ENCODE assay signal across 1 cellular context in genomic region chr10:132536964-132537712, GRCh38.
TF ChIP-seq lines count a peak whose summit lies in the region.

No MANE protein-coding gene starts in this region.

TF ChIP-seq in K562, 482 proteins besides CTCF, POLR2A, EP300 and RAD21 (continued from another document and continues in another):
- TF ChIP-seq TBP (optimal IDR thresholded peaks at IDR 0.05; ENCODE audit: low read depth, low read length) (peak; percentile 60), SMAD4 (CRISPR knock-in tag; conservative IDR thresholded peaks at IDR 0.05) (peak; percentile 87), ATF2 (CRISPR knock-in tag; IDR thresholded peaks at IDR 0.05) (0 out of 2 replicates have a peak, but pooled peaks have one; percentile 43), COPS2 (conservative IDR thresholded peaks at IDR 0.05) (no peak), PREB (CRISPR knock-in tag; IDR thresholded peaks at IDR 0.05) (no peak), HDAC1 (IDR thresholded peaks at IDR 0.05) (0 out of 4 replicates have a peak, but pooled peaks of 1 of the 2 experiments have one; percentile 41), ATF1 (CRISPR knock-in tag; IDR thresholded peaks at IDR 0.05) (peak; percentile 65), ATF1 (tag; IDR thresholded peaks at IDR 0.05) (peak; percentile 96), CREB3L1 (IDR thresholded peaks at IDR 0.05; ENCODE audit: borderline replicate concordance, low read depth) (peak; percentile 47; the same call in 1 of the 2 replicates), BRD9 (IDR thresholded peaks at IDR 0.05; ENCODE audit: low read depth, partially characterized antibody) (no peak), SOX6 (IDR thresholded peaks at IDR 0.05) (0 out of 2 replicates have a peak, but pooled peaks have one; percentile 8), MTA3 (IDR thresholded peaks at IDR 0.05; ENCODE audit: borderline replicate concordance) (0 out of 2 replicates have a peak, but pooled peaks have one; percentile 19), ZFX (CRISPR knock-in tag; IDR thresholded peaks at IDR 0.05) (peak; percentile 70), ZNF668 (CRISPR knock-in tag; IDR thresholded peaks at IDR 0.05) (no peak), HNRNPLL (IDR thresholded peaks at IDR 0.05; ENCODE audit: low read depth, low read length, poor library complexity, severe bottlenecking) (peak; percentile 38), MEIS2 (IDR thresholded peaks at IDR 0.05; ENCODE audit: partially characterized antibody) (peak; percentile 60), REST (CRISPR knock-in tag; IDR thresholded peaks at IDR 0.05; ENCODE audit: low read depth) (0 out of 2 replicates have a peak, but pooled peaks have one; percentile 40), RBBP5 (IDR thresholded peaks at IDR 0.05; ENCODE audit: borderline replicate concordance, insufficient read depth, low read length, poor library complexity, severe bottlenecking) (peak; percentile 45), SRF (CRISPR knock-in tag; IDR thresholded peaks at IDR 0.05) (0 out of 4 replicates have a peak, but pooled peaks of 1 of the 2 experiments have one; percentile 22), ZNF280A (IDR thresholded peaks at IDR 0.05; ENCODE audit: low read depth, partially characterized antibody) (no peak), OTX1 (CRISPR knock-in tag; IDR thresholded peaks at IDR 0.05) (no peak), KHSRP (IDR thresholded peaks at IDR 0.05) (peak; percentile 66), GATAD2B (IDR thresholded peaks at IDR 0.05; ENCODE audit: borderline replicate concordance) (peak; percentile 82), ZNF431 (CRISPR knock-in tag; IDR thresholded peaks at IDR 0.05) (peak; percentile 54; the same call in 1 of the 2 replicates), ZBTB7A (IDR thresholded peaks at IDR 0.05; ENCODE audit: borderline replicate concordance, control insufficient read depth, low read depth, low read length) (peak; percentile 59; the same call in 1 of the 2 replicates), ATF3 (IDR thresholded peaks at IDR 0.05) (peak; percentile 82), ATF3 (CRISPR knock-in tag; conservative IDR thresholded peaks at IDR 0.05) (no peak), SP2 (IDR thresholded peaks at IDR 0.05; ENCODE audit: extremely low read depth, low read depth, low read length, poor library complexity, severe bottlenecking) (peak; percentile 15), SIN3B (IDR thresholded peaks at IDR 0.05; ENCODE audit: low read depth) (peak; percentile 64), ZFP91 (CRISPR knock-in tag; IDR thresholded peaks at IDR 0.05) (peak; percentile 90), THAP12 (CRISPR knock-in tag; IDR thresholded peaks at IDR 0.05) (peak; percentile 58; the same call in 1 of the 2 replicates), ZBTB1 (CRISPR knock-in tag; IDR thresholded peaks at IDR 0.05; ENCODE audit: borderline replicate concordance, low read depth) (0 out of 2 replicates have a peak, but pooled peaks have one; percentile 40), CAMTA2 (CRISPR knock-in tag; conservative IDR thresholded peaks at IDR 0.05) (0 out of 2 replicates have a peak, but pooled peaks have one; percentile 51), NBN (IDR thresholded peaks at IDR 0.05; ENCODE audit: low read depth) (peak; percentile 50; the same call in 1 of the 2 replicates), GABPB2 (CRISPR knock-in tag; conservative IDR thresholded peaks at IDR 0.05) (no peak), GABPA (tag; conservative IDR thresholded peaks at IDR 0.05; ENCODE audit: low read depth) (peak; percentile 40; the same call in 1 of the 2 replicates), GABPB1 (CRISPR knock-in tag; IDR thresholded peaks at IDR 0.05) (0 out of 2 replicates have a peak, but pooled peaks have one; percentile 24), L3MBTL2 (IDR thresholded peaks at IDR 0.05) (peak; percentile 93), NRF1 (conservative IDR thresholded peaks at IDR 0.05 in 1 of 2, IDR thresholded peaks at IDR 0.05 in 1 of 2) (peak; percentile 93 to 94), CREM (IDR thresholded peaks at IDR 0.05; ENCODE audit: low read depth) (peak; percentile 92)
- TF ChIP-seq, protein P1, sequence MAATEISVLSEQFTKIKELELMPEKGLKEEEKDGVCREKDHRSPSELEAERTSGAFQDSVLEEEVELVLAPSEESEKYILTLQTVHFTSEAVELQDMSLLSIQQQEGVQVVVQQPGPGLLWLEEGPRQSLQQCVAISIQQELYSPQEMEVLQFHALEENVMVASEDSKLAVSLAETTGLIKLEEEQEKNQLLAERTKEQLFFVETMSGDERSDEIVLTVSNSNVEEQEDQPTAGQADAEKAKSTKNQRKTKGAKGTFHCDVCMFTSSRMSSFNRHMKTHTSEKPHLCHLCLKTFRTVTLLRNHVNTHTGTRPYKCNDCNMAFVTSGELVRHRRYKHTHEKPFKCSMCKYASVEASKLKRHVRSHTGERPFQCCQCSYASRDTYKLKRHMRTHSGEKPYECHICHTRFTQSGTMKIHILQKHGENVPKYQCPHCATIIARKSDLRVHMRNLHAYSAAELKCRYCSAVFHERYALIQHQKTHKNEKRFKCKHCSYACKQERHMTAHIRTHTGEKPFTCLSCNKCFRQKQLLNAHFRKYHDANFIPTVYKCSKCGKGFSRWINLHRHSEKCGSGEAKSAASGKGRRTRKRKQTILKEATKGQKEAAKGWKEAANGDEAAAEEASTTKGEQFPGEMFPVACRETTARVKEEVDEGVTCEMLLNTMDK (IDR thresholded peaks at IDR 0.05; ENCODE audit: borderline replicate concordance, insufficient read depth, low read depth, low read length, poor library complexity, severe bottlenecking): peak; percentile 26
- TF ChIP-seq, protein P2, sequence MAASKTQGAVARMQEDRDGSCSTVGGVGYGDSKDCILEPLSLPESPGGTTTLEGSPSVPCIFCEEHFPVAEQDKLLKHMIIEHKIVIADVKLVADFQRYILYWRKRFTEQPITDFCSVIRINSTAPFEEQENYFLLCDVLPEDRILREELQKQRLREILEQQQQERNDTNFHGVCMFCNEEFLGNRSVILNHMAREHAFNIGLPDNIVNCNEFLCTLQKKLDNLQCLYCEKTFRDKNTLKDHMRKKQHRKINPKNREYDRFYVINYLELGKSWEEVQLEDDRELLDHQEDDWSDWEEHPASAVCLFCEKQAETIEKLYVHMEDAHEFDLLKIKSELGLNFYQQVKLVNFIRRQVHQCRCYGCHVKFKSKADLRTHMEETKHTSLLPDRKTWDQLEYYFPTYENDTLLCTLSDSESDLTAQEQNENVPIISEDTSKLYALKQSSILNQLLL (CRISPR knock-in tag; IDR thresholded peaks at IDR 0.05; ENCODE audit: borderline replicate concordance): no peak
